8 cellular contexts compared by ENCODE assay signal in genomic region chr5:126776499-126777256, GRCh38. TPM values are rescaled to one million over a fixed set of nuclear protein-coding genes. Genes with fewer than 3 reads are reported as not detected.
DNase-seq lines count a peak whose midpoint lies in the region; ATAC-seq and TF ChIP-seq lines count a peak whose summit lies in the region.

TSS of gene LMNB1 (plus strand) at chr5:126777136. CDS start at chr5:126777509, 373 bp downstream.

- H3K27ac ChIP-seq in ascending aorta (peak within 1 kb of the TSS; percentile 86 to 90), right cardiac atrium (ENCODE audit: low read length) (peak within 1 kb of the TSS; percentile 84), vagina (peak within 1 kb of the TSS; percentile 87)

- no peaks in the 10 kb centered on the region for H3K36me3 ChIP-seq in ascending aorta
- no peaks in the 10 kb centered on the region for H3K36me3 ChIP-seq in vagina

- intact Hi-C loops in ascending aorta (cut with DNase I) (loop anchor here (2.0 to 5.0 kb wide), 4 partner anchors 179 to 741 kb away; partner anchors contain the start of genes ALDH7A1, MARCHF3 and PRRC1), right cardiac atrium (cut with DNase I) (loop anchor here in 1 of 4 donors (5.0 kb wide), 1 partner anchor 99 kb away; no protein-coding TSS in a partner anchor), vagina (cut with DNase I) (loop anchor here (5.0 kb wide), 2 partner anchors 99 to 179 kb away; partner anchors contain the start of gene ALDH7A1)

- TF ChIP-seq CTCF in ascending aorta (IDR thresholded peaks at IDR 0.05) (peak in 2 of 3 experiments; percentile 28 to 35), vagina (IDR thresholded peaks at IDR 0.05) (peak in 1 of 3 experiments; percentile 10)

- peaks cover 0 to 7% of the 10 kb centered on the region in 2 donors for H3K4me1 ChIP-seq in ascending aorta
- no peaks in the 10 kb centered on the region for H3K4me1 ChIP-seq in right cardiac atrium (ENCODE audit: control insufficient read depth, insufficient read depth, low read length)
- H3K4me1 ChIP-seq in vagina: peaks cover 16% of the 10 kb centered on the region

- under 1% methylated on average over 74 of the region's 74 CpGs for WGBS in right cardiac atrium

- H3K4me3 ChIP-seq in ascending aorta: peak within 1 kb of the TSS; percentile 67 to 75
- peak within 1 kb of the TSS; percentile 89 for H3K4me3 ChIP-seq in right cardiac atrium (ENCODE audit: low read length)
- peak within 1 kb of the TSS; percentile 80 to 90 for H3K4me3 ChIP-seq in vagina

- no peaks in the 10 kb centered on the region for H3K27me3 ChIP-seq in ascending aorta
- H3K27me3 ChIP-seq in right cardiac atrium (ENCODE audit: control insufficient read depth, insufficient read depth): no peaks in the 10 kb centered on the region
- H3K27me3 ChIP-seq in vagina: no peaks in the 10 kb centered on the region

- DNase-seq in NCI-H2029 treated with DMSO at 0.1 percent for 48 hours (lab: John Stamatoyannopoulos, UW): peak; percentile 95
- DNase-seq in T-helper 22 cell (ENCODE audit: low read depth): peak; percentile 87
- DNase-seq in ascending aorta (ENCODE audit: low spot score in 2 of 2): peak; percentile 78 to 97
- DNase-seq in right cardiac atrium: peak; percentile 95 to 98 (median 97)
- peak; percentile 90 for DNase-seq in putamen (ENCODE audit: low spot score)
- DNase-seq in vagina (ENCODE audit: extremely low spot score in 2 of 2): peak in 1 of 2 donors; percentile 94

- no peak for TF ChIP-seq POLR2A in vagina (IDR thresholded peaks at IDR 0.05)

- ATAC-seq in GM18511 (IDR thresholded peaks at IDR 0.05; ENCODE audit: unreplicated experiment) (peak; percentile 68), HG03025 (IDR thresholded peaks at IDR 0.05; ENCODE audit: low FRiP score, unreplicated experiment) (peak; percentile 48), right cardiac atrium (peak; percentile 97 to 98)

- no peaks in the 10 kb centered on the region for H3K9me3 ChIP-seq in ascending aorta
- no peaks in the 10 kb centered on the region for H3K9me3 ChIP-seq in right cardiac atrium (ENCODE audit: control insufficient read depth, low read length)
- H3K9me3 ChIP-seq in vagina: no peaks in the 10 kb centered on the region

RNA-seq across cellular contexts. Expression of gene LMNB1, which starts in this region (rescaled TPM):
- total RNA-seq in ascending aorta: 1.3 TPM
- total RNA-seq in right cardiac atrium: 1 to 10 TPM; 1.2 to 3.6 (median 2.4) TPM
- 0.43 TPM for polyA plus RNA-seq in right cardiac atrium
- total RNA-seq in vagina: 20.9 TPM
